ENCODE assay signal across 9 cellular contexts in the genomic region with DNA sequence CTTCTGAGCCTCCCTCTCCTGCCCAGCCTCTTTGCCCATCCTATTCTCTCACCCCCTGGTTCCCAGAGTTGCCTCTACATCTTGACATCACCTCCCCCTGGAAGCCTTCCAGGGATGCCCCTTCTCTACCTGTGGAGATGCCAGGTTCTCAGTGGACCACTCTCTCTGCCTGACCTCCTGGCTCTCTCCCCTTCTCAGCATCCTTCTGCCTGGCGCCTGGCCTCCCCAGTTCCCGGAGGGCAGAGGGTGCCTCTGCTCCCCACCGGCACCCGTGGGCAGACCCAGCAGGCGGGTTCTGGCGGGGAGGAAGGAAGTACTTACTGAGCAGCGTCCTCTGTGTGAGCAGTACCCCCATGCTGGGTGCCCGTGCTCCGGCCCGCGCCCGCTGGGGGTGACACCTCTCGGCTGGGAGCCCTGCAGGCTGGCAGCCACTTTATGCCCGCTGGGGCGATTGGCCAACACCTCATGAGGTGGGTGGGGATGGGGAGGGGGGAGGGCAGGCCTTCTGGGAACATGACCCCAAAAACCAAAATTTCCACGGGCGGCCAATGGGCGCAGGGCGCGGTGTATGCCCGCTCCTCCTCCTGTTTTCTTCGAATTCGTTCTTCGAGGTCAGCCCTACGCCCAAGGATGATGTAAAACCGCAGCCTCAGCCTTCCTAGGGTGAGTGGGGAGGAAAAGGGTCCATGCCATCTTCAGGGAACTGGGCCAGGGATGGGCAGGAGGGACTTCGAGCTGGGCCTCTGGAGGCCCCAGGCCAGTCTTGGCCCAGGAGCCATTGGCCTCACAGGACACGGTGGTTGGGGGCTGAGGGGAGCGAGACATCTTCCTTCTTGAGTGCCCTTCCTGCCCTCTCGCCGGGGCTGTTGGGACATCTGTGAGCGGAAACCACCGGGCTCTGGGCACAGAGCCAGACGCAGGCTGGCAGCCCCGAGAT. TPM values are rescaled to one million over a fixed set of nuclear protein-coding genes. Genes with fewer than 3 reads are reported as not detected.
DNase-seq lines count a peak whose midpoint lies in the region; ATAC-seq and TF ChIP-seq lines count a peak whose summit lies in the region.
"Had no signal": no experiment of that assay in that cellular context is flagged by ENCODE, and none has a peak within 500 bp of the region (broad histone marks: within the 10 kb centered on the region; RNA-seq: fewer than 3 reads in every experiment).

TSS of gene OSM (minus strand) at position 407 of the 937 bp plus-strand sequence. CDS start at position 355, 52 bp downstream.

- CTCF ChIA-PET in mammary epithelial cell (lab: Charles Lee; ENCODE audit: low non-redundant PET) = no interaction called here
- CTCF ChIA-PET in activated CD8-positive, alpha-beta T cell treated with anti-CD3 and anti-CD28 coated beads, Interleukin-2, amount 10 ng/mL, durations not matched to agents 7 days and 5 days (lab: Charles Lee) = interaction anchor here (0.9 to 2.3 kb wide), 13 partner anchors 10 to 158 kb away, joined by 3 to 25 read pairs (median 4); partner anchors contain the start of genes CASTOR1, CCDC157, RNF215 and SF3A1

- H3K27me3 ChIP-seq in breast epithelium = no peaks in the 10 kb centered on the region
- H3K27me3 ChIP-seq in mammary epithelial cell (ENCODE audit: insufficient read depth, low read length) = no peaks in the 10 kb centered on the region
- H3K27me3 ChIP-seq in heart right ventricle = peaks cover 0 to 18% (median 2%) of the 10 kb centered on the region in 7 donors

- H3K9me3 Mint-ChIP-seq in activated CD8-positive, alpha-beta T cell treated with anti-CD3 and anti-CD28 coated beads, Interleukin-2, amount 10 ng/mL, durations not matched to agents 7 days and 5 days (ENCODE audit: insufficient read depth) = no peaks in the 10 kb centered on the region
- H3K9me3 Mint-ChIP-seq: nephron had no signal

- no TSS peak for BruUV-seq in mammary epithelial cell (replicated peaks; lab: Mats Ljungman, UMichigan)

- TF ChIP-seq POLR2A in breast epithelium (IDR thresholded peaks at IDR 0.05) = no peak

- dilution Hi-C loops in mammary epithelial cell (cut with HindIII; ENCODE audit: low sequenced_read_pairs) = no loop called here

- H3K27me3 Mint-ChIP-seq in activated CD8-positive, alpha-beta T cell treated with anti-CD3 and anti-CD28 coated beads, Interleukin-2, amount 10 ng/mL, durations not matched to agents 7 days and 5 days (ENCODE audit: low read depth) = no peaks in the 10 kb centered on the region

- intact Hi-C loops in breast epithelium (cut with DNase I; ENCODE audit: low total_unique reads) = no loop called here
- intact Hi-C loops in mammary epithelial cell (cut with micrococcal nuclease) = no loop called here
- intact Hi-C loops in heart right ventricle (cut with DNase I) = loop anchor here in 3 of 10 donors (5.0 to 10.0 kb wide), 2 partner anchors 121 to 218 kb away; partner anchors contain the start of gene RNF215 (in 1 of the 3)

- peak within 1 kb of the TSS; percentile 97 for H3K27ac Mint-ChIP-seq in activated CD8-positive, alpha-beta T cell treated with anti-CD3 and anti-CD28 coated beads, Interleukin-2, amount 10 ng/mL, durations not matched to agents 7 days and 5 days
- H3K27ac Mint-ChIP-seq: nephron had no signal

- TF ChIP-seq CTCF in breast epithelium (IDR thresholded peaks at IDR 0.05) = no peak
- TF ChIP-seq CTCF in mammary epithelial cell (conservative IDR thresholded peaks at IDR 0.05 in 1 of 2, IDR thresholded peaks at IDR 0.05 in 1 of 2; ENCODE audit: extremely low read depth in 1 of 2, insufficient read depth in 1 of 2, low read depth in 1 of 2, low read length in 2 of 2) = no peak
- no peak for TF ChIP-seq CTCF in heart right ventricle (IDR thresholded peaks at IDR 0.05)

- peaks cover 90% of the 10 kb centered on the region for H3K36me3 Mint-ChIP-seq in activated CD8-positive, alpha-beta T cell treated with anti-CD3 and anti-CD28 coated beads, Interleukin-2, amount 10 ng/mL, durations not matched to agents 7 days and 5 days (ENCODE audit: low read depth)

- peak within 1 kb of the TSS; percentile 33 to 48 (median 35) for H3K4me3 ChIP-seq in breast epithelium
- H3K4me3 ChIP-seq in mammary epithelial cell (replicated peaks in 1 of 3; ENCODE audit: insufficient read depth in 1 of 3, low read depth in 2 of 3, low read length in 3 of 3) = no peak within 1 kb of the TSS
- H3K4me3 ChIP-seq in heart right ventricle = peak within 1 kb of the TSS in 8 of 10 donors; percentile 2 to 64 (median 30)

- H4K20me1 ChIP-seq in mammary epithelial cell (ENCODE audit: insufficient read depth, low read length) = no peaks in the 10 kb centered on the region

- peak within 1 kb of the TSS; percentile 96 for H3K4me3 Mint-ChIP-seq in activated CD8-positive, alpha-beta T cell treated with anti-CD3 and anti-CD28 coated beads, Interleukin-2, amount 10 ng/mL, durations not matched to agents 7 days and 5 days
- H3K4me3 Mint-ChIP-seq: nephron had no signal

- H3K79me2 ChIP-seq in mammary epithelial cell (ENCODE audit: insufficient read depth, low read length) = no peaks in the 10 kb centered on the region

- peaks cover 53% of the 10 kb centered on the region for H3K4me1 Mint-ChIP-seq in activated CD8-positive, alpha-beta T cell treated with anti-CD3 and anti-CD28 coated beads, Interleukin-2, amount 10 ng/mL, durations not matched to agents 7 days and 5 days (ENCODE audit: low read depth)
- H3K4me1 Mint-ChIP-seq: nephron had no signal

- DNase-seq in breast epithelium (ENCODE audit: low spot score in 2 of 2) (no peak), mammary epithelial cell (no peak), heart right ventricle (peak in 1 of 2 donors; percentile 70), NCI-H2107 (lab: John Stamatoyannopoulos, UW) (no peak), SK-N-DZ (ENCODE audit: low spot score) (no peak), Ammon's horn (ENCODE audit: low spot score) (no peak)
- DNase-seq in activated CD8-positive, alpha-beta T cell treated with anti-CD3 and anti-CD28 coated beads, Interleukin-2, amount 10 ng/mL, durations not matched to agents 7 days and 5 days = peak; percentile 92
- DNase-seq in stimulated activated CD8-positive, alpha-beta memory T cell treated with anti-CD3 and anti-CD28 coated beads, Interleukin-15, amount 100 ng/mL, for 1 hour (ENCODE audit: low read depth) = peak; percentile 41

- no peak within 1 kb of the TSS for H3K9ac ChIP-seq in mammary epithelial cell (ENCODE audit: insufficient read depth, low read length)

- POLR2A ChIA-PET in activated CD8-positive, alpha-beta T cell treated with anti-CD3 and anti-CD28 coated beads, Interleukin-2, amount 10 ng/mL, durations not matched to agents 7 days and 5 days (lab: Charles Lee) = interaction anchor here (0.5 to 1.7 kb wide), 13 partner anchors 9 to 404 kb away, joined by 3 to 12 read pairs (median 3); partner anchors contain the start of genes CCDC157, RNF215 and SF3A1

- H3K4me1 ChIP-seq in breast epithelium = no peaks in the 10 kb centered on the region
- peaks cover 11% of the 10 kb centered on the region for H3K4me1 ChIP-seq in mammary epithelial cell (ENCODE audit: insufficient read depth, low read length)
- peaks cover 0 to 69% (median 4%) of the 10 kb centered on the region in 9 donors for H3K4me1 ChIP-seq in heart right ventricle

- in situ Hi-C loops in mammary epithelial cell (cut with MboI; ENCODE audit: low sequenced_read_pairs in 2 of 2) = loop anchor here in 1 of 2 donors (10.0 kb wide), 1 partner anchor 152 kb away; no protein-coding TSS in a partner anchor

- H3K36me3 ChIP-seq in breast epithelium (no peaks in the 10 kb centered on the region), mammary epithelial cell (ENCODE audit: insufficient read depth, low read length) (no peaks in the 10 kb centered on the region), heart right ventricle (peaks cover 0 to 10% (median 0%) of the 10 kb centered on the region in 9 donors)

- H2AFZ ChIP-seq in mammary epithelial cell (ENCODE audit: low read depth, low read length) = no peak within 1 kb of the TSS

- H3K9me3 ChIP-seq in breast epithelium = no peaks in the 10 kb centered on the region
- no peaks in the 10 kb centered on the region for H3K9me3 ChIP-seq in mammary epithelial cell (replicated peaks; ENCODE audit: insufficient read depth, low read length)
- H3K9me3 ChIP-seq in heart right ventricle = no peaks in the 10 kb centered on the region

- WGBS in mammary epithelial cell (ENCODE audit: low coverage, missing lambda C conversion rate) = 81% methylated on average over 9 of the region's 35 CpGs
- 69 to 77% methylated on average over 32 to 35 of the region's 35 CpGs for WGBS in heart right ventricle, 2 donors

- H3K27ac ChIP-seq in breast epithelium (peak within 1 kb of the TSS in 1 of 2 donors; percentile 69), mammary epithelial cell (ENCODE audit: insufficient read depth, low read depth, low read length) (no peak within 1 kb of the TSS), heart right ventricle (peak within 1 kb of the TSS in 6 of 10 donors; percentile 68 to 96 (median 72))

- ATAC-seq in activated CD8-positive, alpha-beta T cell treated with anti-CD3 and anti-CD28 coated beads, Interleukin-2, amount 10 ng/mL, durations not matched to agents 7 days and 5 days = peak; percentile 57
- ATAC-seq in heart right ventricle = peak; percentile 21 to 57 (median 48)

- H3K4me2 ChIP-seq in mammary epithelial cell (ENCODE audit: insufficient read depth, low read depth, low read length) = no peak within 1 kb of the TSS

RNA-seq across cellular contexts. Expression of gene OSM, which starts in this region (rescaled TPM):
- total RNA-seq in breast epithelium = 1 to 10 TPM; 1.3 to 2.5 (median 1.3) TPM
- not detected for total RNA-seq in mammary epithelial cell
- polyA plus RNA-seq in mammary epithelial cell = not detected
- polyA minus RNA-seq in mammary epithelial cell = not detected
- total RNA-seq in activated CD8-positive, alpha-beta T cell treated with anti-CD3 and anti-CD28 coated beads, Interleukin-2, amount 10 ng/mL, durations not matched to agents 7 days and 5 days = 100 to 1,000 TPM; 135 to 140 TPM
- total RNA-seq in heart right ventricle = 1 to 10 TPM in 1 of 10 donors, under 1 TPM in 7, not detected in 2; 0.20 to 2.8 (median 0.44) TPM
- under 1 TPM in 1 of 2 donors, not detected in 1; 0.22 TPM for polyA plus RNA-seq in heart right ventricle
- not detected in 2 replicates for polyA plus RNA-seq in SK-N-DZ (2014; cell fraction: cytosol; rRNA removed)
- not detected in 2 replicates for polyA plus RNA-seq in SK-N-DZ (2014; cell fraction: nucleus; rRNA removed)

Comparison
In these comparisons a context has a peak if more than half of its experiments do, and no peak if none do; other contexts are left out.
1. RNA of gene OSM (total RNA-seq): 135 to 140 TPM in activated CD8-positive, alpha-beta T cell treated with anti-CD3 and anti-CD28 coated beads, Interleukin-2, amount 10 ng/mL, durations not matched to agents 7 days and 5 days; 1.3 to 2.5 TPM in breast epithelium, 0.20 to 2.8 TPM in heart right ventricle and not detected in mammary epithelial cell; every median in the first group is over 10 times any median in the second.
2. H3K4me3 ChIP-seq: peak in breast epithelium (3 of 3) and heart right ventricle (8 of 10); none in mammary epithelial cell (0 of 3).
3. DNase-seq: peak in activated CD8-positive, alpha-beta T cell treated with anti-CD3 and anti-CD28 coated beads, Interleukin-2, amount 10 ng/mL, durations not matched to agents 7 days and 5 days (single experiment) and stimulated activated CD8-positive, alpha-beta memory T cell treated with anti-CD3 and anti-CD28 coated beads, Interleukin-15, amount 100 ng/mL, for 1 hour (single experiment); none in breast epithelium (0 of 2), mammary epithelial cell (single experiment), NCI-H2107 (single experiment), SK-N-DZ (single experiment) and Ammon's horn (single experiment).